8 cellular contexts compared by ENCODE assay signal in the genomic region with DNA sequence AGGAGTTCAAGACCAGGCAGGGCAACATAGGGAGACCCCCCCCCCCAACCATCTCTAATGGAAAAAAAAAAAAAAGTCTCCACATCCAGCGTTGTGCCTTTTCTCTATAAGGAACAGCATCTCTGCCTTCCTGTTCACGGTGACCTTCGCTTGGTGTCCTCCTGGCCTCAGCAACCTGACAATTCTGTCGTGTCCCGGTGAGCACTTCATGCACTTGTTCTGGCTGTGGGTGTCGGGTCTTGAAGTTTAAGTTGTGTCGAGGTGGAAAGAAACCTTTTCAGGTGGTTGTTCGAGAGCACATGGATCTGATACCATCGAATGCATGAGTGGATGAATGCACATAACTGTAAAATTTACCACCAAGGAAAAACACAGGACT. TPM values are rescaled to one million over a fixed set of nuclear protein-coding genes. Genes with fewer than 3 reads are reported as not detected.
DNase-seq lines count a peak whose midpoint lies in the region; ATAC-seq and TF ChIP-seq lines count a peak whose summit lies in the region.

No MANE protein-coding gene starts in this region.

- intact Hi-C loops in CD4-positive, alpha-beta memory T cell (cut with micrococcal nuclease) = loop anchor here (1.0 to 10.0 kb wide), 3 partner anchors 15 to 490 kb away; a partner anchor contains a TSS

- no peak overlapping the region for H3K14ac ChIP-seq in neuronal stem cell (ENCODE audit: low read length)

- H3K79me2 ChIP-seq in OCI-LY3 (ENCODE audit: low read length) = peaks cover 14% of the 10 kb centered on the region

- H3K27ac ChIP-seq in CD4-positive, alpha-beta memory T cell (ENCODE audit: low read depth, low read length) = peak overlapping the region; percentile 67
- H3K27ac ChIP-seq in OCI-LY3 (ENCODE audit: low read length) (peak overlapping the region; percentile 64), neuronal stem cell (replicated peaks; ENCODE audit: low read length) (peak overlapping the region; percentile 95)
- H3K27ac ChIP-seq in effector memory CD4-positive, alpha-beta T cell (ENCODE audit: insufficient read depth, low read length, poor library complexity, severe bottlenecking) = peak overlapping the region; percentile 69

- H3K4me2 ChIP-seq in OCI-LY3 (ENCODE audit: low read length) (peak overlapping the region; percentile 89), neuronal stem cell (ENCODE audit: insufficient read depth, low read length, poor library complexity, severe bottlenecking) (peak overlapping the region; percentile 66)

- peak in 1 of 5 donors; percentile 4 for DNase-seq in CD4-positive, alpha-beta memory T cell
- DNase-seq in effector memory CD4-positive, alpha-beta T cell = no peak
- no peak for DNase-seq in neuronal stem cell (ENCODE audit: low spot score)
- DNase-seq in NCI-H187 (lab: John Stamatoyannopoulos, UW) = no peak
- DNase-seq in islet precursor cell = no peak
- no peak for DNase-seq in activated effector memory CD4-positive, alpha-beta T cell treated with anti-CD3 and anti-CD28 coated beads, Interleukin-2, amount 50 U/mL, for 16 hours

- no peak overlapping the region for H2BK15ac ChIP-seq in neuronal stem cell (ENCODE audit: low read length)

- H3K4me1 Mint-ChIP-seq in CD4-positive, alpha-beta memory T cell = peaks cover 18 to 39% (median 22%) of the 10 kb centered on the region in 4 donors

- H2AFZ ChIP-seq in OCI-LY3 (ENCODE audit: low read depth, low read length) (peak overlapping the region; percentile 63), neuronal stem cell (ENCODE audit: low read length) (peak overlapping the region; percentile 90)

- TF ChIP-seq CTCF in OCI-LY3 (IDR thresholded peaks at IDR 0.05; ENCODE audit: low read depth, low read length) = no peak

- peaks cover 8% of the 10 kb centered on the region for H3K79me1 ChIP-seq in neuronal stem cell (ENCODE audit: low read depth, low read length)

- H2BK5ac ChIP-seq in neuronal stem cell (ENCODE audit: low read length) = peak overlapping the region; percentile 87

- peaks cover 2 to 64% (median 47%) of the 10 kb centered on the region in 8 donors for H3K9me3 Mint-ChIP-seq in CD4-positive, alpha-beta memory T cell

- no peak overlapping the region for H3K23ac ChIP-seq in neuronal stem cell (ENCODE audit: low read depth, low read length, poor library complexity)

- H3K4ac ChIP-seq in neuronal stem cell (ENCODE audit: low read length) = no peak overlapping the region

- no peaks in the 10 kb centered on the region for H3K27me3 ChIP-seq in CD4-positive, alpha-beta memory T cell (ENCODE audit: insufficient read depth, low read length)
- H3K27me3 ChIP-seq in OCI-LY3 (ENCODE audit: low read depth, low read length) (no peaks in the 10 kb centered on the region), neuronal stem cell (ENCODE audit: control insufficient read depth in 3 of 3, insufficient read depth in 3 of 3, low read depth in 1 of 3, low read length in 3 of 3) (no peaks in the 10 kb centered on the region)
- no peaks in the 10 kb centered on the region for H3K27me3 ChIP-seq in effector memory CD4-positive, alpha-beta T cell (replicated peaks; ENCODE audit: control insufficient read depth, insufficient read depth, low read length, poor library complexity, severe bottlenecking)

- peaks cover 0 to 10% of the 10 kb centered on the region in 2 donors for H3K9me3 ChIP-seq in CD4-positive, alpha-beta memory T cell (ENCODE audit: control insufficient read depth in 1 of 2, low read length in 2 of 2)
- peaks cover 17% of the 10 kb centered on the region; the same call in 1 of the 2 replicates for H3K9me3 ChIP-seq in OCI-LY3 (ENCODE audit: insufficient read depth, low read length)
- H3K9me3 ChIP-seq in effector memory CD4-positive, alpha-beta T cell (ENCODE audit: control insufficient read depth, low read length) = no peaks in the 10 kb centered on the region
- H3K9me3 ChIP-seq in neuronal stem cell (replicated peaks in 1 of 2; ENCODE audit: control insufficient read depth in 2 of 2, insufficient read depth in 1 of 2, low read depth in 1 of 2, low read length in 2 of 2) = peaks cover 16 to 49% of the 10 kb centered on the region in 2 donors

- no peak overlapping the region for H4K8ac ChIP-seq in neuronal stem cell (ENCODE audit: low read depth, low read length)

- no peak overlapping the region for H2BK120ac ChIP-seq in neuronal stem cell (ENCODE audit: low read depth, low read length)

- CTCF ChIA-PET in CD4-positive, alpha-beta memory T cell (lab: Charles Lee; ENCODE audit: partially characterized antibody) = interaction anchor here (1.0 to 2.8 kb wide), 2 partner anchors 14 to 17 kb away, joined by 4 to 23 read pairs; a partner anchor contains a TSS

- peaks cover 49 to 50% of the 10 kb centered on the region in 2 donors for H3K36me3 Mint-ChIP-seq in CD4-positive, alpha-beta memory T cell

- POLR2A ChIA-PET in CD4-positive, alpha-beta memory T cell (lab: Charles Lee; ENCODE audit: partially characterized antibody) = interaction anchor here (1.2 to 3.6 kb wide), 2 partner anchors 15 to 18 kb away, joined by 3 to 30 read pairs; a partner anchor contains a TSS

- H2AK5ac ChIP-seq in neuronal stem cell (ENCODE audit: low read depth, low read length) = peak overlapping the region; percentile 40

- WGBS in neuronal stem cell (ENCODE audit: extremely low coverage in 2 of 2, insufficient read length in 2 of 2, insufficient replicate concordance in 1 of 2), 2 donors = no CpG with 5 or more reads among the region's 9 CpGs

- no peak overlapping the region for H2BK12ac ChIP-seq in neuronal stem cell (ENCODE audit: low read length)

- peak overlapping the region; percentile 87 to 97 (median 97) for H3K27ac Mint-ChIP-seq in CD4-positive, alpha-beta memory T cell

- H4K20me1 ChIP-seq in OCI-LY3 (ENCODE audit: insufficient read depth, low read length) = no peaks in the 10 kb centered on the region

- peaks cover 20% of the 10 kb centered on the region for H3K4me1 ChIP-seq in CD4-positive, alpha-beta memory T cell (ENCODE audit: insufficient read depth, low read length)
- H3K4me1 ChIP-seq in OCI-LY3 (ENCODE audit: low read length) (peaks cover 8% of the 10 kb centered on the region; the same call in 1 of the 2 replicates), neuronal stem cell (ENCODE audit: control insufficient read depth in 2 of 2, insufficient read depth in 1 of 2, low read depth in 1 of 2, low read length in 2 of 2) (peaks cover 0 to 3% of the 10 kb centered on the region in 2 donors)
- no peaks in the 10 kb centered on the region for H3K4me1 ChIP-seq in effector memory CD4-positive, alpha-beta T cell (ENCODE audit: control insufficient read depth, insufficient read depth, low read length, poor library complexity, severe bottlenecking)

- H3K4me3 ChIP-seq in CD4-positive, alpha-beta memory T cell (ENCODE audit: low read length in 2 of 2) = peak overlapping the region; percentile 62 to 83
- peak overlapping the region; percentile 82 for H3K4me3 ChIP-seq in OCI-LY3 (ENCODE audit: low read length)
- peak overlapping the region; percentile 67 for H3K4me3 ChIP-seq in effector memory CD4-positive, alpha-beta T cell (ENCODE audit: insufficient read depth, low read depth, low read length, poor library complexity, severe bottlenecking)
- H3K4me3 ChIP-seq in neuronal stem cell (ENCODE audit: low read length in 2 of 2) = peak overlapping the region; percentile 49 to 89

- peak overlapping the region; percentile 75 for H3K9ac ChIP-seq in OCI-LY3 (ENCODE audit: low read length)
- peak overlapping the region; percentile 82 for H3K9ac ChIP-seq in neuronal stem cell (ENCODE audit: low read depth, low read length, poor library complexity)

- peak overlapping the region; percentile 95 for H3K18ac ChIP-seq in neuronal stem cell (ENCODE audit: low read length)

- no peak for ATAC-seq in HG03039 (IDR thresholded peaks at IDR 0.05; ENCODE audit: unreplicated experiment)

- no peaks in the 10 kb centered on the region for H3K36me3 ChIP-seq in CD4-positive, alpha-beta memory T cell (ENCODE audit: insufficient read depth, low read length)
- H3K36me3 ChIP-seq in OCI-LY3 (replicated peaks; ENCODE audit: low read depth, low read length) = peaks cover 40% of the 10 kb centered on the region
- H3K36me3 ChIP-seq in effector memory CD4-positive, alpha-beta T cell (ENCODE audit: control insufficient read depth, insufficient read depth, low read length) = no peaks in the 10 kb centered on the region
- peaks cover 5 to 12% of the 10 kb centered on the region in 2 donors for H3K36me3 ChIP-seq in neuronal stem cell (replicated peaks in 1 of 2; ENCODE audit: control insufficient read depth in 2 of 2, insufficient read depth in 2 of 2, low read length in 2 of 2)

- H4K91ac ChIP-seq in neuronal stem cell (ENCODE audit: low read depth, low read length, poor library complexity) = no peak overlapping the region

- peak overlapping the region; percentile 88 to 98 (median 95) for H3K4me3 Mint-ChIP-seq in CD4-positive, alpha-beta memory T cell

- no peaks in the 10 kb centered on the region for H3K27me3 Mint-ChIP-seq in CD4-positive, alpha-beta memory T cell

RNA-seq across cellular contexts. Expression of a gene that starts 0.6 kb away (rescaled TPM):
- total RNA-seq in CD4-positive, alpha-beta memory T cell = 10 to 100 TPM; 47.4 to 53.5 TPM
- polyA plus RNA-seq in CD4-positive, alpha-beta memory T cell = 10 to 100 TPM; 30.1 to 38.5 TPM
- 20.0 TPM for polyA plus RNA-seq in neuronal stem cell (2013, experiment 1 of 2)
- polyA plus RNA-seq in neuronal stem cell (2013, experiment 2 of 2) = 19.2 TPM

RNA-seq across cellular contexts. Expression of a gene that starts 14.9 kb away (rescaled TPM):
- total RNA-seq in CD4-positive, alpha-beta memory T cell = 10 to 100 TPM; 20.9 to 22.1 TPM
- 10 to 100 TPM; 10.9 to 11.1 TPM for polyA plus RNA-seq in CD4-positive, alpha-beta memory T cell
- polyA plus RNA-seq in neuronal stem cell (2013, experiment 1 of 2) = 5.1 TPM
- 4.1 TPM for polyA plus RNA-seq in neuronal stem cell (2013, experiment 2 of 2)

RNA-seq across cellular contexts. Expression of a gene that starts 38.2 kb away (rescaled TPM):
- 1 to 10 TPM; 1.7 to 3.6 TPM for total RNA-seq in CD4-positive, alpha-beta memory T cell
- under 1 TPM; 0.31 to 0.77 TPM for polyA plus RNA-seq in CD4-positive, alpha-beta memory T cell
- polyA plus RNA-seq in neuronal stem cell (2013, experiment 1 of 2) = 9.3 TPM
- 10.2 TPM for polyA plus RNA-seq in neuronal stem cell (2013, experiment 2 of 2)
